ENCODE assay signal across 14 cellular contexts in the genomic region with DNA sequence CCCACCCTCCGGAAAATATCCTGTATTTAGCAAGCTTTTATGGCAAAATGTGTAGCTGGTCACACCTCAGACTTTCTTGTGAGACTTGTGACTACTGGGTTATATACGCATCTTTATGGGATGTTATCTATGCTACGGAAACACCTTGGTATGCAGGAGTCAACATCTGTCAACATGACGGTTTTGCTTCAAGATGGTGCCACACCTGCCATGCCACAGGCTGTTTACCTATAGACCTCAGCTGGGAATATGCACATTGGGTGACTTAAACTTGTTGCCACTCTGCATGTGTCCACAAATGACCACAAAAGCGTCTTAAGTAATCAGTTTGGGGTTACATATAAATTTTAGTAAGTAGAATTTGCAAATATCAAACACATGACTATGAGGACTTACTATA.
DNase-seq lines count a peak whose midpoint lies in the region; ATAC-seq and TF ChIP-seq lines count a peak whose summit lies in the region.
"Had no signal": no experiment of that assay in that cellular context is flagged by ENCODE, and none has a peak within 500 bp of the region (broad histone marks: within the 10 kb centered on the region; RNA-seq: fewer than 3 reads in every experiment).

No MANE protein-coding gene starts in this region.

- H3K36me3 Mint-ChIP-seq in activated naive CD4-positive, alpha-beta T cell treated with anti-CD3 and anti-CD28 coated beads for 36 hours (ENCODE audit: low read depth): no peaks in the 10 kb centered on the region
- H3K36me3 Mint-ChIP-seq: CD8-positive, alpha-beta T cell had no signal

- no peaks in the 10 kb centered on the region for H3K9me3 Mint-ChIP-seq in activated naive CD4-positive, alpha-beta T cell treated with anti-CD3 and anti-CD28 coated beads for 36 hours
- H3K9me3 Mint-ChIP-seq: CD8-positive, alpha-beta T cell had no signal

- CTCF ChIA-PET in activated naive CD4-positive, alpha-beta T cell treated with anti-CD3 and anti-CD28 coated beads for 36 hours (lab: Charles Lee): no interaction called here

- intact Hi-C loops in activated naive CD4-positive, alpha-beta T cell treated with anti-CD3 and anti-CD28 coated beads for 36 hours (cut with micrococcal nuclease): no loop called here

- no peaks in the 10 kb centered on the region for H3K4me1 Mint-ChIP-seq in activated naive CD4-positive, alpha-beta T cell treated with anti-CD3 and anti-CD28 coated beads for 36 hours (ENCODE audit: low read depth)

- H3K27ac Mint-ChIP-seq in activated naive CD4-positive, alpha-beta T cell treated with anti-CD3 and anti-CD28 coated beads for 36 hours: no peak overlapping the region
- H3K27ac Mint-ChIP-seq: B cell; CD8-positive, alpha-beta T cell; H9 had no signal

- ATAC-seq in HG02623 (IDR thresholded peaks at IDR 0.05; ENCODE audit: unreplicated experiment): no peak
- ATAC-seq in HG03039 (IDR thresholded peaks at IDR 0.05; ENCODE audit: unreplicated experiment): no peak
- ATAC-seq: CD8-positive, alpha-beta T cell had no signal

- no peak for TF ChIP-seq CTCF in VCaP (conservative IDR thresholded peaks at IDR 0.05)

- no peak overlapping the region for H3K4me3 Mint-ChIP-seq in activated naive CD4-positive, alpha-beta T cell treated with anti-CD3 and anti-CD28 coated beads for 36 hours
- H3K4me3 Mint-ChIP-seq: B cell; CD8-positive, alpha-beta T cell; H9 had no signal

- DNase-seq in NCI-H1417 (lab: John Stamatoyannopoulos, UW): peak in 2 of 3 experiments; percentile 5 to 43
- no peak for DNase-seq in NCI-H1417 treated with DMSO at 0.1 percent for 48 hours (lab: John Stamatoyannopoulos, UW)
- peak; percentile 28 for DNase-seq in mesenteric fat pad (ENCODE audit: low spot score)
- DNase-seq in activated naive CD4-positive, alpha-beta T cell treated with anti-CD3 and anti-CD28 coated beads for 36 hours: no peak
- DNase-seq: 8988T; Calu3; CD8-positive, alpha-beta T cell; H9; IMR-90 had no signal

- no peaks in the 10 kb centered on the region for H3K27me3 Mint-ChIP-seq in activated naive CD4-positive, alpha-beta T cell treated with anti-CD3 and anti-CD28 coated beads for 36 hours (ENCODE audit: low read depth)
- H3K27me3 Mint-ChIP-seq: B cell had no signal

- H3K27ac ChIP-seq in VCaP: peak overlapping the region; percentile 46; the same call in 1 of the 2 replicates
- H3K27ac ChIP-seq: BLaER1 treated with 17β-estradiol and CSF1 and Interleukin-3, amounts not matched to agents 10 nM and 100 nM had no signal

Comparison
In these comparisons a context has a peak if more than half of its experiments do, and no peak if none do; other contexts are left out.
1. DNase-seq: peak in NCI-H1417 (2 of 3) and mesenteric fat pad (single experiment); none in NCI-H1417 treated with DMSO at 0.1 percent for 48 hours (single experiment) and activated naive CD4-positive, alpha-beta T cell treated with anti-CD3 and anti-CD28 coated beads for 36 hours (single experiment).